In genomic region chr3:171192176-171192854, GRCh38 we compare ENCODE assay signal across 1 cellular context.
TF ChIP-seq lines count a peak whose summit lies in the region.

No MANE protein-coding gene starts in this region.

TF ChIP-seq in GM12878, 131 proteins besides CTCF, POLR2A, EP300 and RAD21 (continued from another document):
- TF ChIP-seq ATF2 (IDR thresholded peaks at IDR 0.05; ENCODE audit: low read length) = 0 out of 2 replicates have a peak, but pooled peaks have one; percentile 42
- no peak for TF ChIP-seq ZBED1 (IDR thresholded peaks at IDR 0.05; ENCODE audit: borderline replicate concordance)
